ENCODE assay signal across 19 cellular contexts in the genomic region with DNA sequence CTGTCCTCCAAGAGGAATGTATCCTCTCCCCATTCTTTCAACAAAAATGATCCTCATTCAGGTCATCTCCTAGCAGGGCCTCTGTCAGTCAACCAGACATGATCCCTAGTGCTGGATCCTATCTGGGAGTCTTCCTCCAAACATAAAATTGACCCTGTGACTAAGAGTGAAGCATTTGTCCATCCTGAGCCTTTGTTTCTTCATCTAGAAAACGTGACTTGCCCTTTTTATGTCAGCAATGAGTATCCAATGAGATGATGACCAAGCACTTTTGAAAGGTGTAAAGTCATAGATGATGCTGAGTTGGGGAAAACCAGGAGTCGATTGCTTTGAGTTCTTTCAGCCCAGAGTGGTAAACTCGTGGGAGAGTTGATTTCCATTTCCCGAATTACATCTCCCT.
"Had no signal": no experiment of that assay in that cellular context is flagged by ENCODE, and none has a peak within 500 bp of the region (broad histone marks: within the 10 kb centered on the region; RNA-seq: fewer than 3 reads in every experiment).

No MANE protein-coding gene starts in this region.

- H3K27me3 ChIP-seq: heart right ventricle, right atrium auricular region, tibial nerve, upper lobe of right lung had no signal

- H3K4me1 Mint-ChIP-seq: naive B cell had no signal

- H3K27ac Mint-ChIP-seq: dendritic cell treated with granulocyte-macrophage colony-stimulating factor and Interleukin-4, amounts not matched to agents 40 ng/mL and 50 ng/mL, for 4 days; effector memory CD8-positive, alpha-beta T cell; naive B cell; stimulated activated memory B cell treated with anti-CD40 and anti-IgM and Interleukin-4, amounts not matched to agents 10 μg/mL and 1 μg/mL and 100 μg/mL, for 72 hours; stimulated activated naive CD8-positive, alpha-beta T cell treated with anti-CD3 and anti-CD28 coated beads, Interleukin-15, Interleukin-2, amounts not matched to agents 100 ng/mL and 50 ng/mL, for 24 hours had no signal

- DNase-seq: effector memory CD8-positive, alpha-beta T cell; heart right ventricle; hypothalamus; kidney glomerular epithelial cell; mesendoderm; naive B cell; posterior cingulate gyrus; small intestine; stimulated activated CD4-positive, alpha-beta T cell treated with anti-CD3 and anti-CD28 coated beads, Interleukin-12 subunit alpha, Interleukin-12 subunit beta, amount 100 ng/mL, for 4 hours; stimulated activated CD4-positive, alpha-beta T cell treated with anti-CD3 and anti-CD28 coated beads, Interleukin-2, amount 100 ng/mL, for 48 hours; stimulated activated CD8-positive, alpha-beta memory T cell treated with anti-CD3 and anti-CD28 coated beads, Interleukin-4, amount 100 ng/mL, for 48 hours; upper lobe of right lung had no signal

- H3K4me3 Mint-ChIP-seq: dendritic cell treated with granulocyte-macrophage colony-stimulating factor and Interleukin-4, amounts not matched to agents 40 ng/mL and 50 ng/mL, for 4 days; effector memory CD8-positive, alpha-beta T cell; naive B cell; nephron; stimulated activated memory B cell treated with anti-CD40 and anti-IgM and Interleukin-4, amounts not matched to agents 10 μg/mL and 1 μg/mL and 100 μg/mL, for 72 hours; stimulated activated naive CD8-positive, alpha-beta T cell treated with anti-CD3 and anti-CD28 coated beads, Interleukin-15, Interleukin-2, amounts not matched to agents 100 ng/mL and 50 ng/mL, for 24 hours had no signal

- H3K9me3 Mint-ChIP-seq: dendritic cell treated with granulocyte-macrophage colony-stimulating factor and Interleukin-4, amounts not matched to agents 40 ng/mL and 50 ng/mL, for 4 days; effector memory CD8-positive, alpha-beta T cell; naive B cell; nephron; stimulated activated memory B cell treated with anti-CD40 and anti-IgM and Interleukin-4, amounts not matched to agents 10 μg/mL and 1 μg/mL and 100 μg/mL, for 72 hours; stimulated activated naive CD8-positive, alpha-beta T cell treated with anti-CD3 and anti-CD28 coated beads, Interleukin-15, Interleukin-2, amounts not matched to agents 100 ng/mL and 50 ng/mL, for 24 hours had no signal

- ATAC-seq: effector memory CD8-positive, alpha-beta T cell; heart right ventricle; stimulated activated memory B cell treated with anti-CD40 and anti-IgM and Interleukin-4, amounts not matched to agents 10 μg/mL and 1 μg/mL and 100 μg/mL, for 72 hours; upper lobe of right lung had no signal

- H3K4me1 ChIP-seq: upper lobe of right lung had no signal

- H3K27ac ChIP-seq: epithelial cell of prostate, right atrium auricular region, tibial nerve, upper lobe of right lung had no signal

- H3K27me3 Mint-ChIP-seq: stimulated activated naive CD8-positive, alpha-beta T cell treated with anti-CD3 and anti-CD28 coated beads, Interleukin-15, Interleukin-2, amounts not matched to agents 100 ng/mL and 50 ng/mL, for 24 hours had no signal

- H3K36me3 ChIP-seq: heart right ventricle, right atrium auricular region, tibial nerve, upper lobe of right lung had no signal

- H3K9me3 ChIP-seq: heart right ventricle, right atrium auricular region, tibial nerve, upper lobe of right lung had no signal

- H3K36me3 Mint-ChIP-seq: naive B cell; stimulated activated memory B cell treated with anti-CD40 and anti-IgM and Interleukin-4, amounts not matched to agents 10 μg/mL and 1 μg/mL and 100 μg/mL, for 72 hours had no signal

- H3K4me3 ChIP-seq: heart right ventricle, right atrium auricular region, tibial nerve, upper lobe of right lung had no signal
